In genomic region chr14:68396411-68396930, GRCh38 we compare ENCODE assay signal across 26 cellular contexts.
DNase-seq lines count a peak whose midpoint lies in the region; ATAC-seq and TF ChIP-seq lines count a peak whose summit lies in the region.
"Had no signal": no experiment of that assay in that cellular context is flagged by ENCODE, and none has a peak within 500 bp of the region (broad histone marks: within the 10 kb centered on the region; RNA-seq: fewer than 3 reads in every experiment).

No MANE protein-coding gene starts in this region.

- H4K20me1 ChIP-seq in BLaER1 treated with 17β-estradiol and CSF1 and Interleukin-3, amounts not matched to agents 10 nM and 100 nM = no peaks in the 10 kb centered on the region

- TF ChIP-seq CTCF in breast epithelium (IDR thresholded peaks at IDR 0.05) (no peak), nephron (IDR thresholded peaks at IDR 0.05; ENCODE audit: unreplicated experiment in 3 of 3) (no peak), stomach (IDR thresholded peaks at IDR 0.05) (no peak)
- no peak for TF ChIP-seq CTCF in CD8-positive, alpha-beta T cell (IDR thresholded peaks at IDR 0.05)

- H3K4me1 Mint-ChIP-seq in nephron = peaks cover 94% of the 10 kb centered on the region
- H3K4me1 Mint-ChIP-seq in CD8-positive, alpha-beta T cell (ENCODE audit: low read depth) = peaks cover 12% of the 10 kb centered on the region
- H3K4me1 Mint-ChIP-seq: activated naive CD4-positive, alpha-beta T cell treated with anti-CD3 and anti-CD28 coated beads, Interleukin-2, amount 10 ng/mL, durations not matched to agents 7 days and 5 days had no signal

- ATAC-seq in CD8-positive, alpha-beta T cell = no peak
- ATAC-seq in HG02938 (IDR thresholded peaks at IDR 0.05; ENCODE audit: unreplicated experiment) = no peak
- ATAC-seq: naive thymus-derived CD8-positive, alpha-beta T cell; T-cell had no signal

- no peak overlapping the region for H3K4me3 Mint-ChIP-seq in nephron
- no peak overlapping the region for H3K4me3 Mint-ChIP-seq in CD8-positive, alpha-beta T cell
- H3K4me3 Mint-ChIP-seq: activated CD4-positive, alpha-beta memory T cell treated with anti-CD3 and anti-CD28 coated beads for 36 hours; activated naive CD4-positive, alpha-beta T cell treated with anti-CD3 and anti-CD28 coated beads, Interleukin-2, amount 10 ng/mL, durations not matched to agents 7 days and 5 days; activated T-helper 1 cell treated with anti-CD3 and anti-CD28 coated beads, Interleukin-12 subunit alpha, Interleukin-12 subunit beta, Interleukin-2, Interleukin-4 antibody, amounts not matched to agents 30 ng/mL and 10 ng/mL and 1 ng/mL, durations not matched to agents 14 hours and 24 hours and 36 hours; naive thymus-derived CD8-positive, alpha-beta T cell; T-cell had no signal

- peak overlapping the region; percentile 84 to 98 (median 88); a peak in 19 of 22 replicates for H3K27ac ChIP-seq in BLaER1 treated with 17β-estradiol and CSF1 and Interleukin-3, amounts not matched to agents 10 nM and 100 nM
- H3K27ac ChIP-seq in breast epithelium (peak overlapping the region; percentile 88 to 93), stomach (peak overlapping the region in 3 of 5 donors; percentile 36 to 77 (median 72))
- H3K27ac ChIP-seq in CD8-positive, alpha-beta T cell (ENCODE audit: low read depth, low read length) = no peak overlapping the region
- H3K27ac ChIP-seq: SJCRH30 had no signal

- DNase-seq in breast epithelium (ENCODE audit: low spot score in 2 of 2) (no peak), stomach (no peak), NCI-H1092 (lab: John Stamatoyannopoulos, UW) (no peak), ecto neural progenitor cell (ENCODE audit: low spot score) (no peak)
- no peak for DNase-seq in CD8-positive, alpha-beta T cell
- DNase-seq: activated CD4-positive, alpha-beta memory T cell treated with anti-CD3 and anti-CD28 coated beads for 36 hours; activated CD8-positive, alpha-beta memory T cell treated with anti-CD3 and anti-CD28 coated beads, Interleukin-2, amount 50 U/mL, for 4 hours; activated naive CD4-positive, alpha-beta T cell treated with anti-CD3 and anti-CD28 coated beads, Interleukin-2, amount 10 ng/mL, durations not matched to agents 7 days and 5 days; amniotic stem cell; BE2C; DMS79; MG63; naive thymus-derived CD8-positive, alpha-beta T cell; NCI-H2081 treated with DMSO at 0.1 percent for 48 hours; NCI-H345; NCI-H748 treated with DMSO at 0.1 percent for 48 hours; SJCRH30; stimulated activated CD4-positive, alpha-beta T cell treated with anti-CD3 and anti-CD28 coated beads, Interleukin-4, amount 100 ng/mL, for 4 hours; stimulated activated naive CD4-positive, alpha-beta T cell had no signal

- peak overlapping the region; percentile 74 to 89 (median 81); a peak in 20 of 22 replicates for H3K4me2 ChIP-seq in BLaER1 treated with 17β-estradiol and CSF1 and Interleukin-3, amounts not matched to agents 10 nM and 100 nM

- H3K36me3 Mint-ChIP-seq in nephron (ENCODE audit: low read depth) = no peaks in the 10 kb centered on the region
- no peaks in the 10 kb centered on the region for H3K36me3 Mint-ChIP-seq in CD8-positive, alpha-beta T cell
- H3K36me3 Mint-ChIP-seq: activated CD4-positive, alpha-beta memory T cell treated with anti-CD3 and anti-CD28 coated beads for 36 hours; activated naive CD4-positive, alpha-beta T cell treated with anti-CD3 and anti-CD28 coated beads, Interleukin-2, amount 10 ng/mL, durations not matched to agents 7 days and 5 days; naive thymus-derived CD8-positive, alpha-beta T cell had no signal

- peak overlapping the region; percentile 97 to 98 (median 97) for H3K27ac Mint-ChIP-seq in nephron
- H3K27ac Mint-ChIP-seq in CD8-positive, alpha-beta T cell = no peak overlapping the region
- H3K27ac Mint-ChIP-seq: activated CD4-positive, alpha-beta memory T cell treated with anti-CD3 and anti-CD28 coated beads for 36 hours; activated naive CD4-positive, alpha-beta T cell treated with anti-CD3 and anti-CD28 coated beads, Interleukin-2, amount 10 ng/mL, durations not matched to agents 7 days and 5 days; activated T-helper 1 cell treated with anti-CD3 and anti-CD28 coated beads, Interleukin-12 subunit alpha, Interleukin-12 subunit beta, Interleukin-2, Interleukin-4 antibody, amounts not matched to agents 30 ng/mL and 10 ng/mL and 1 ng/mL, durations not matched to agents 14 hours and 24 hours and 36 hours; T-cell had no signal

- no peak for TF ChIP-seq EP300 in stomach (IDR thresholded peaks at IDR 0.05)

- TF ChIP-seq POLR2A in breast epithelium (IDR thresholded peaks at IDR 0.05) (no peak), stomach (IDR thresholded peaks at IDR 0.05) (no peak)

- H3K36me3 ChIP-seq in BLaER1 treated with 17β-estradiol and CSF1 and Interleukin-3, amounts not matched to agents 10 nM and 100 nM = no peaks in the 10 kb centered on the region
- H3K36me3 ChIP-seq in breast epithelium (no peaks in the 10 kb centered on the region), stomach (no peaks in the 10 kb centered on the region)
- no peaks in the 10 kb centered on the region for H3K36me3 ChIP-seq in CD8-positive, alpha-beta T cell (ENCODE audit: insufficient read depth, low read length)
- H3K36me3 ChIP-seq: BE2C, HAP-1, MG63, pancreas, SJCRH30 had no signal

- POLR2A ChIA-PET in CD8-positive, alpha-beta T cell (lab: Charles Lee) = no interaction called here

- WGBS in stomach, 5 donors = 91 to 99% (median 94%) methylated on average over 3 of the region's 3 CpGs

- peaks cover 81 to 99% (median 94%) of the 10 kb centered on the region in 10 experiments for H3K4me1 ChIP-seq in BLaER1 treated with 17β-estradiol and CSF1 and Interleukin-3, amounts not matched to agents 10 nM and 100 nM
- H3K4me1 ChIP-seq in breast epithelium (peaks cover 22 to 64% of the 10 kb centered on the region in 2 donors), stomach (peaks cover 4 to 89% (median 50%) of the 10 kb centered on the region in 4 donors)
- peaks cover 7% of the 10 kb centered on the region for H3K4me1 ChIP-seq in CD8-positive, alpha-beta T cell (ENCODE audit: insufficient read depth, low read length)
- H3K4me1 ChIP-seq: HAP-1 had no signal

- H3K27me3 ChIP-seq in BLaER1 treated with 17β-estradiol and CSF1 and Interleukin-3, amounts not matched to agents 10 nM and 100 nM = no peaks in the 10 kb centered on the region
- no peaks in the 10 kb centered on the region for H3K27me3 ChIP-seq in breast epithelium
- H3K27me3 ChIP-seq in stomach = no peaks in the 10 kb centered on the region
- no peaks in the 10 kb centered on the region for H3K27me3 ChIP-seq in CD8-positive, alpha-beta T cell (ENCODE audit: insufficient read depth, low read length)
- H3K27me3 ChIP-seq: BE2C, MG63, pancreas, SJCRH30 had no signal

- peak overlapping the region in 5 of 11 experiments; percentile 65 to 91 (median 82); a peak in 9 of 22 replicates for H3K9ac ChIP-seq in BLaER1 treated with 17β-estradiol and CSF1 and Interleukin-3, amounts not matched to agents 10 nM and 100 nM

- no peaks in the 10 kb centered on the region for H3K9me3 Mint-ChIP-seq in nephron
- no peaks in the 10 kb centered on the region for H3K9me3 Mint-ChIP-seq in CD8-positive, alpha-beta T cell
- H3K9me3 Mint-ChIP-seq: activated CD4-positive, alpha-beta memory T cell treated with anti-CD3 and anti-CD28 coated beads for 36 hours; activated naive CD4-positive, alpha-beta T cell treated with anti-CD3 and anti-CD28 coated beads, Interleukin-2, amount 10 ng/mL, durations not matched to agents 7 days and 5 days; activated T-helper 1 cell treated with anti-CD3 and anti-CD28 coated beads, Interleukin-12 subunit alpha, Interleukin-12 subunit beta, Interleukin-2, Interleukin-4 antibody, amounts not matched to agents 30 ng/mL and 10 ng/mL and 1 ng/mL, durations not matched to agents 14 hours and 24 hours and 36 hours; T-cell had no signal

- H3K9me3 ChIP-seq in BLaER1 treated with 17β-estradiol and CSF1 and Interleukin-3, amounts not matched to agents 10 nM and 100 nM (replicated peaks in 1 of 11) = peaks cover 0 to 6% (median 0%) of the 10 kb centered on the region in 11 experiments; a peak in 2 of 22 replicates
- H3K9me3 ChIP-seq in breast epithelium (no peaks in the 10 kb centered on the region), stomach (no peaks in the 10 kb centered on the region)
- no peaks in the 10 kb centered on the region for H3K9me3 ChIP-seq in CD8-positive, alpha-beta T cell (ENCODE audit: low read length)
- H3K9me3 ChIP-seq: BE2C, HAP-1, MG63, pancreas, SJCRH30 had no signal

- H3K4me3 ChIP-seq in BLaER1 treated with 17β-estradiol and CSF1 and Interleukin-3, amounts not matched to agents 10 nM and 100 nM = no peak overlapping the region
- H3K4me3 ChIP-seq in breast epithelium = no peak overlapping the region
- H3K4me3 ChIP-seq in stomach = no peak overlapping the region
- H3K4me3 ChIP-seq in CD8-positive, alpha-beta T cell (ENCODE audit: low read depth, low read length) = no peak overlapping the region
- H3K4me3 ChIP-seq: HAP-1, MG63, pancreas, SJCRH30 had no signal

- H3K27me3 Mint-ChIP-seq in nephron (ENCODE audit: low read depth) = no peaks in the 10 kb centered on the region
- no peaks in the 10 kb centered on the region for H3K27me3 Mint-ChIP-seq in CD8-positive, alpha-beta T cell (ENCODE audit: low read depth)
- H3K27me3 Mint-ChIP-seq: activated CD4-positive, alpha-beta memory T cell treated with anti-CD3 and anti-CD28 coated beads for 36 hours; activated naive CD4-positive, alpha-beta T cell treated with anti-CD3 and anti-CD28 coated beads, Interleukin-2, amount 10 ng/mL, durations not matched to agents 7 days and 5 days; naive thymus-derived CD8-positive, alpha-beta T cell; T-cell had no signal

- CTCF ChIA-PET in CD8-positive, alpha-beta T cell (lab: Charles Lee) = no interaction called here

- intact Hi-C loops in breast epithelium (cut with DNase I; ENCODE audit: low total_unique reads) = no loop called here
- intact Hi-C loops in stomach (cut with DNase I; ENCODE audit: low total_unique reads) = no loop called here
- intact Hi-C loops in CD8-positive, alpha-beta T cell (cut with DNase I, micrococcal nuclease) = no loop called here
